In the genomic region with DNA sequence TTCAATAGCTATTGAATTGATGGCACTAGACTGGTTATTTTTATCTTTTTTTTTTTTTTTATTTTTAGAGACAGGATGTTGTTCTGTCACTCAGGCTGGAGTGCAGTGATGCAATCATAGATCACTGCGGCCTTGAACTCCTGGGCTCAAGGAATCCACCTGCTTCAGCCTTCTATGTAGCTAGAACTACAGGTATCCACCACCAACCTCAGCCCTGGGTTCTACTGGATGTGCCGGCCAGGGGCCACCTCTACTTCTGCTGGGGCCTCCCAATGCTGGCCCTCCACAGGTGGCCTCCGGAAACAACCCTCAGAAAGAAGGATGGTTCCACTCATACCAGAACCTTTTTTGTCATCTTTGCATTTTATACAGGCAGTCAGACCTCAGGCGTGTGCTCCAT, we compare ENCODE assay signal across 17 cellular contexts.
DNase-seq lines count a peak whose midpoint lies in the region; ATAC-seq lines count a peak whose summit lies in the region.
"Had no signal": no experiment of that assay in that cellular context is flagged by ENCODE, and none has a peak within 500 bp of the region (broad histone marks: within the 10 kb centered on the region; RNA-seq: fewer than 3 reads in every experiment).

No MANE protein-coding gene starts in this region.

- H3K4me3 Mint-ChIP-seq in stimulated activated naive CD8-positive, alpha-beta T cell treated with anti-CD3 and anti-CD28 coated beads, Interleukin-15, amount 100 ng/mL, for 72 hours, result no peak overlapping the region

- H3K27me3 Mint-ChIP-seq in stimulated activated naive CD8-positive, alpha-beta T cell treated with anti-CD3 and anti-CD28 coated beads, Interleukin-15, amount 100 ng/mL, for 72 hours, result no peaks in the 10 kb centered on the region

- ATAC-seq in stimulated activated naive CD8-positive, alpha-beta T cell treated with anti-CD3 and anti-CD28 coated beads, Interleukin-15, amount 100 ng/mL, for 72 hours, result peak; percentile 46
- no peak for ATAC-seq in stimulated activated naive CD8-positive, alpha-beta T cell treated with anti-CD3 and anti-CD28 coated beads, Interleukin-15, Interleukin-2, amounts not matched to agents 100 U/mL and 50 U/mL, for 24 hours
- ATAC-seq in GM21529 (IDR thresholded peaks at IDR 0.05; ENCODE audit: unreplicated experiment) (peak; percentile 77), HG03520 (IDR thresholded peaks at IDR 0.05; ENCODE audit: unreplicated experiment) (peak; percentile 62), HG02763 (IDR thresholded peaks at IDR 0.05; ENCODE audit: unreplicated experiment) (no peak)
- ATAC-seq: left cardiac atrium, right cardiac atrium had no signal

- no peaks in the 10 kb centered on the region for H3K9me3 Mint-ChIP-seq in stimulated activated naive CD8-positive, alpha-beta T cell treated with anti-CD3 and anti-CD28 coated beads, Interleukin-15, amount 100 ng/mL, for 72 hours

- H3K4me1 Mint-ChIP-seq in stimulated activated naive CD8-positive, alpha-beta T cell treated with anti-CD3 and anti-CD28 coated beads, Interleukin-15, amount 100 ng/mL, for 72 hours, result peaks cover 15% of the 10 kb centered on the region

- intact Hi-C loops in posterior vena cava (cut with DNase I), result no loop called here

- peak overlapping the region; percentile 65 to 86 for H3K27ac Mint-ChIP-seq in stimulated activated naive CD8-positive, alpha-beta T cell treated with anti-CD3 and anti-CD28 coated beads, Interleukin-15, amount 100 ng/mL, for 72 hours

- no peak for DNase-seq in stimulated activated naive CD8-positive, alpha-beta T cell treated with anti-CD3 and anti-CD28 coated beads, Interleukin-15, amount 100 ng/mL, for 72 hours
- DNase-seq in stimulated activated naive CD8-positive, alpha-beta T cell treated with anti-CD3 and anti-CD28 coated beads, Interleukin-15, Interleukin-2, amounts not matched to agents 100 U/mL and 50 U/mL, for 24 hours, result no peak
- DNase-seq in posterior vena cava (ENCODE audit: low spot score) (no peak), cortex of kidney (lab: John Stamatoyannopoulos, UW) (no peak), COLO668 (lab: John Stamatoyannopoulos, UW; ENCODE audit: unreplicated experiment) (no peak)
- DNase-seq: activated CD8-positive, alpha-beta memory T cell treated with anti-CD3 and anti-CD28 coated beads for 24 hours; anterior cingulate cortex; GOT3; left cardiac atrium; NCI-H1048; PC-9; right cardiac atrium; SK-N-SH; stimulated activated CD4-positive, alpha-beta T cell treated with anti-CD3 and anti-CD28 coated beads, Interleukin-1b, Interleukin-23, amount 100 ng/mL, for 48 hours had no signal

Comparison
In these comparisons a context has a peak if more than half of its experiments do, and no peak if none do; other contexts are left out.
1. ATAC-seq: peak in stimulated activated naive CD8-positive, alpha-beta T cell treated with anti-CD3 and anti-CD28 coated beads, Interleukin-15, amount 100 ng/mL, for 72 hours (single experiment), GM21529 (single experiment) and HG03520 (single experiment); none in stimulated activated naive CD8-positive, alpha-beta T cell treated with anti-CD3 and anti-CD28 coated beads, Interleukin-15, Interleukin-2, amounts not matched to agents 100 U/mL and 50 U/mL, for 24 hours (single experiment) and HG02763 (single experiment).